ENCODE assay signal across 8 cellular contexts in genomic region chr17:7294614-7295153, GRCh38.
A peak's percentile ranks its signal among the peaks of the same experiment; 100 is the strongest.
DNase-seq lines count a peak whose midpoint lies in the region; ATAC-seq and TF ChIP-seq lines count a peak whose summit lies in the region.

YBX2 (minus strand) TSS chr17:7294639; CDS start chr17:7294500, 139 bp downstream.

- H4K20me1 ChIP-seq in DND-41 (ENCODE audit: insufficient read depth, low read length) = 0 out of 2 replicates have a peak, but pooled peaks cover 4% of the 10 kb centered on the region

- H2AFZ ChIP-seq in DND-41 (ENCODE audit: low read depth, low read length) = no peak within 1 kb of the TSS

- ATAC-seq in DND-41 (ENCODE audit: insufficient read depth, low read depth) (peak; percentile 49), GM18511 (IDR thresholded peaks at IDR 0.05; ENCODE audit: unreplicated experiment) (no peak)

- H3K4me3 ChIP-seq in DND-41 (ENCODE audit: low read depth in 1 of 2, low read length in 2 of 2) (no peak within 1 kb of the TSS), iPS-11a (ENCODE audit: low read depth, low read length) (peak within 1 kb of the TSS; percentile 29)

- H3K36me3 ChIP-seq in DND-41 (ENCODE audit: insufficient read depth, low read length) = no peaks in the 10 kb centered on the region

- no peak within 1 kb of the TSS for H3K27ac ChIP-seq in DND-41 (ENCODE audit: low read length)

- no peak within 1 kb of the TSS for H3K4me2 ChIP-seq in DND-41 (ENCODE audit: insufficient read depth, low read length)

- H3K79me2 ChIP-seq in DND-41 (ENCODE audit: insufficient read depth, low read length) = no peaks in the 10 kb centered on the region

- H3K4me1 ChIP-seq in DND-41 (ENCODE audit: insufficient read depth, low read length) = peaks cover 16% of the 10 kb centered on the region

- no peaks in the 10 kb centered on the region for H3K9me3 ChIP-seq in DND-41 (ENCODE audit: insufficient read depth, low read length, severe bottlenecking)

- peaks cover 36% of the 10 kb centered on the region for H3K27me3 ChIP-seq in DND-41 (ENCODE audit: insufficient read depth, low read length, poor library complexity)

- DNase-seq in DND-41 (peak; percentile 62), LoVo (ENCODE audit: low spot score) (peak; percentile 86), SKM-1 treated with dmso at 0.1 percent for 144 hours (lab: John Stamatoyannopoulos, UW; ENCODE audit: unreplicated experiment) (peak; percentile 45), OCI-M1 (lab: John Stamatoyannopoulos, UW) (no peak)
- DNase-seq in activated naive CD8-positive, alpha-beta T cell treated with anti-CD3 and anti-CD28 coated beads, Interleukin-2, amount 50 U/mL, for 16 hours (ENCODE audit: low read depth, low spot score) = peak; percentile 51
- DNase-seq in stimulated activated CD4-positive, alpha-beta T cell treated with anti-CD3 and anti-CD28 coated beads, Interleukin-15, amount 100 ng/mL, for 24 hours = peak; percentile 87

- TF ChIP-seq CTCF in DND-41 (IDR thresholded peaks at IDR 0.05; ENCODE audit: borderline replicate concordance, extremely low read depth, low read length, poor library complexity, severe bottlenecking) = no peak

- no peak within 1 kb of the TSS for H3K9ac ChIP-seq in DND-41 (ENCODE audit: low read depth, low read length)
